1 cellular context compared by ENCODE assay signal in the genomic region with DNA sequence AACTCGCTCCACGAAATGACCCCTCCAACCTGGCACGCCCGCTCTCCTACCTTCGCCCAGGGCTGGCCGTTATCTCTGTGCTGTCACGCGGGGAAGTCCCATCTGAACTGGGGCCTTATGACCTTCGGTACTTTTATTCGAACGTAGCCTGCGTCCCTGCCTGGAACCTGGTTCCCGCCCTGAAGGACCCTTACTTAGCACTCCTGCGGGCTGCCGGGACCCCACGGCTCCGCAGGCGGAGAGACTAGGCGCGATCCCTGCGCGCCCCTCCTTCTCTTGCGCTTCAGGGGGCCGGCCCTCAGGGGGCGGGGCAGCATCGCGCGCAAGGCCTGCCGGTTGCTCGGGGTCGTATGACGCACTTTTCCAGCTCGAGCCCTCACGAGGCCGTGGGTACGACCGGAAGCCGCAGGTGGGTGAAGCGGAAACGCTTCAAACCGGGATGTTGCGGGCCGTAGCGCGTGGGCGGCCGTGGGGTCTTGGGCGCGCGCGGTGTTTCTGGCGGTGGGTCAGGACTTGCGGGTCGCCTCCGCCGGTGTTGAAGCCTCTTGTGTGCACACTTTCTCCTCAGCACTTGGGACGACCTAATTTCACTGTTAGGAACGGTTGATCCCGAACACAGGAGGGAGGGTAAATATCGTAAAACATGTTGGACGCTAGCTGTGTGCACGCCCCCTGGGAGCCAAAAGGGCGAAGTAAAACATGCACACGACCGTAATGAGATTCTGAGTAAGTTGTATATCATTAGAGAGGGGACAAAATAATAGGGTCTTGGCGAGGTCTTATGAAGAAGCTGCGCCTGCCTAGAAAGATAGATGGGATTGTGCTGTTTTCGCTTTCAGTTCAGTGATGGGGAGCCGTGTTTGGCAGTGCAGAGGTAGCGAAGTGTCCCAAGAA.
TF ChIP-seq lines count a peak whose summit lies in the region.

A gene (plus strand): TSS at position 325 of the 894 bp plus-strand sequence. CDS start 6,991 bp downstream, outside the sequence.
A gene with protein sequence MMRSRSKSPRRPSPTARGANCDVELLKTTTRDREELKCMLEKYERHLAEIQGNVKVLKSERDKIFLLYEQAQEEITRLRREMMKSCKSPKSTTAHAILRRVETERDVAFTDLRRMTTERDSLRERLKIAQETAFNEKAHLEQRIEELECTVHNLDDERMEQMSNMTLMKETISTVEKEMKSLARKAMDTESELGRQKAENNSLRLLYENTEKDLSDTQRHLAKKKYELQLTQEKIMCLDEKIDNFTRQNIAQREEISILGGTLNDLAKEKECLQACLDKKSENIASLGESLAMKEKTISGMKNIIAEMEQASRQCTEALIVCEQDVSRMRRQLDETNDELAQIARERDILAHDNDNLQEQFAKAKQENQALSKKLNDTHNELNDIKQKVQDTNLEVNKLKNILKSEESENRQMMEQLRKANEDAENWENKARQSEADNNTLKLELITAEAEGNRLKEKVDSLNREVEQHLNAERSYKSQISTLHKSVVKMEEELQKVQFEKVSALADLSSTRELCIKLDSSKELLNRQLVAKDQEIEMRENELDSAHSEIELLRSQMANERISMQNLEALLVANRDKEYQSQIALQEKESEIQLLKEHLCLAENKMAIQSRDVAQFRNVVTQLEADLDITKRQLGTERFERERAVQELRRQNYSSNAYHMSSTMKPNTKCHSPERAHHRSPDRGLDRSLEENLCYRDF (minus strand): TSS at position 300 of the 894 bp plus-strand sequence. CDS start 45,503 bp downstream, outside the sequence.

TF ChIP-seq in IMR-90, 13 proteins besides CTCF, POLR2A, EP300 and RAD21:
- TF ChIP-seq MAFK (IDR thresholded peaks at IDR 0.05; ENCODE audit: low read depth, low read length) (no peak), MAZ (IDR thresholded peaks at IDR 0.05; ENCODE audit: borderline replicate concordance, low read depth, low read length) (peak; percentile 69; the same call in 1 of the 2 replicates), NFE2L2 (IDR thresholded peaks at IDR 0.05; ENCODE audit: low read depth, low read length) (0 out of 2 replicates have a peak, but pooled peaks have one; percentile 1), SMC3 (IDR thresholded peaks at IDR 0.05; ENCODE audit: low read depth, low read length) (no peak), BHLHE40 (IDR thresholded peaks at IDR 0.05; ENCODE audit: low read depth, low read length) (peak; percentile 41; the same call in 1 of the 2 replicates), CEBPB (IDR thresholded peaks at IDR 0.05; ENCODE audit: low read depth, low read length) (0 out of 2 replicates have a peak, but pooled peaks have one; percentile 2), MXI1 (IDR thresholded peaks at IDR 0.05; ENCODE audit: borderline replicate concordance, low read depth, low read length) (0 out of 2 replicates have a peak, but pooled peaks have one; percentile 79), FOS (IDR thresholded peaks at IDR 0.05; ENCODE audit: low read depth, low read length) (no peak), RCOR1 (IDR thresholded peaks at IDR 0.05; ENCODE audit: insufficient replicate concordance, low read length) (peak; percentile 68), RFX5 (IDR thresholded peaks at IDR 0.05; ENCODE audit: low read depth, low read length) (no peak), CHD1 (IDR thresholded peaks at IDR 0.05; ENCODE audit: low read depth, low read length) (no peak)
- TF ChIP-seq, protein P1, sequence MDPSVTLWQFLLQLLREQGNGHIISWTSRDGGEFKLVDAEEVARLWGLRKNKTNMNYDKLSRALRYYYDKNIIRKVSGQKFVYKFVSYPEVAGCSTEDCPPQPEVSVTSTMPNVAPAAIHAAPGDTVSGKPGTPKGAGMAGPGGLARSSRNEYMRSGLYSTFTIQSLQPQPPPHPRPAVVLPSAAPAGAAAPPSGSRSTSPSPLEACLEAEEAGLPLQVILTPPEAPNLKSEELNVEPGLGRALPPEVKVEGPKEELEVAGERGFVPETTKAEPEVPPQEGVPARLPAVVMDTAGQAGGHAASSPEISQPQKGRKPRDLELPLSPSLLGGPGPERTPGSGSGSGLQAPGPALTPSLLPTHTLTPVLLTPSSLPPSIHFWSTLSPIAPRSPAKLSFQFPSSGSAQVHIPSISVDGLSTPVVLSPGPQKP (IDR thresholded peaks at IDR 0.05; ENCODE audit: borderline replicate concordance, low read depth, low read length): no peak
- TF ChIP-seq, protein P2, sequence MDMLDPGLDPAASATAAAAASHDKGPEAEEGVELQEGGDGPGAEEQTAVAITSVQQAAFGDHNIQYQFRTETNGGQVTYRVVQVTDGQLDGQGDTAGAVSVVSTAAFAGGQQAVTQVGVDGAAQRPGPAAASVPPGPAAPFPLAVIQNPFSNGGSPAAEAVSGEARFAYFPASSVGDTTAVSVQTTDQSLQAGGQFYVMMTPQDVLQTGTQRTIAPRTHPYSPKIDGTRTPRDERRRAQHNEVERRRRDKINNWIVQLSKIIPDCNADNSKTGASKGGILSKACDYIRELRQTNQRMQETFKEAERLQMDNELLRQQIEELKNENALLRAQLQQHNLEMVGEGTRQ (IDR thresholded peaks at IDR 0.05; ENCODE audit: low read depth, low read length): peak; percentile 46; the same call in 1 of the 2 replicates
TF ChIP-seq in IMR-90: peak in this region for 7.
